In the genomic region with DNA sequence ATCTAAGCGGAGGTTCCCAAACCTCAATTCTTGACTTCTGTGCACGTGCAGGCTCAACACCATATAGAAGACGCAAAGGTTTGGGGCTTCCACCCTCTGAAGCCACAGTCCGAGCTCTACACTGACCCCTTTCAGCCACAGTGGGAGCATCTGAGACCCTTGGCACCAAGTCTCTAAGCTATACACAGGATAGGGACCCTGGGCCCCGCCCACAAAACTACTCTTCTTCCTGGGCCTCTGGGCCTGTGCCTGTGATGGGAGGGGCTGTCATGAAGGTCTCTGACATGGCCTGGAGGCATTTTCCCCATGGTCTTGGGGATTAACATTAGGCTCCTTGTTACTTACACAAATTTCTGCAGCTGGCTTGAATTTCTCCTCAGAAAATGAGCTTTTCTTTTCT, we compare ENCODE assay signal across 20 cellular contexts.
DNase-seq lines count a peak whose midpoint lies in the region; ATAC-seq and TF ChIP-seq lines count a peak whose summit lies in the region.
"Had no signal": no experiment of that assay in that cellular context is flagged by ENCODE, and none has a peak within 500 bp of the region (broad histone marks: within the 10 kb centered on the region; RNA-seq: fewer than 3 reads in every experiment).

No MANE protein-coding gene starts in this region.

- no peak overlapping the region for H3K23ac ChIP-seq in mesendoderm (ENCODE audit: low read length)

- no peak overlapping the region for H4K5ac ChIP-seq in mesendoderm (ENCODE audit: low read length)

- no peak overlapping the region for H3K27ac Mint-ChIP-seq in endodermal cell
- H3K27ac Mint-ChIP-seq: CD4-positive, alpha-beta T cell had no signal

- intact Hi-C loops in Right ventricle myocardium inferior (cut with DNase I) (no loop called here), left ventricle myocardium superior (cut with micrococcal nuclease) (no loop called here), upper lobe of right lung (cut with DNase I) (no loop called here), lower lobe of right lung (cut with DNase I) (no loop called here)

- H3K4ac ChIP-seq in mesendoderm (ENCODE audit: low read depth, low read length): no peak overlapping the region

- H3K9me3 Mint-ChIP-seq in endodermal cell: no peaks in the 10 kb centered on the region

- WGBS in endodermal cell (ENCODE audit: insufficient coverage in 1 of 2, insufficient read length in 1 of 2), 2 experiments: 89 to 95% methylated on average over 3 to 5 of the region's 5 CpGs
- no CpG with 5 or more reads among the region's 5 CpGs for WGBS in mesendoderm (ENCODE audit: extremely low coverage, insufficient coverage, low lambda C conversion rate)

- H3K4me1 Mint-ChIP-seq in endodermal cell: no peaks in the 10 kb centered on the region

- H3K4me3 Mint-ChIP-seq in endodermal cell: no peak overlapping the region
- H3K4me3 Mint-ChIP-seq: CD4-positive, alpha-beta T cell had no signal

- no peak overlapping the region for H2BK5ac ChIP-seq in mesendoderm (ENCODE audit: low read length)

- H3K27ac ChIP-seq in endodermal cell (ENCODE audit: low read depth, low read length) (no peak overlapping the region), mesendoderm (ENCODE audit: low read depth, low read length) (no peak overlapping the region), upper lobe of right lung (no peak overlapping the region), lower lobe of right lung (no peak overlapping the region)
- H3K27ac ChIP-seq: 22Rv1, A549, C4-2B had no signal

- H2BK15ac ChIP-seq in mesendoderm (replicated peaks; ENCODE audit: low read depth): no peak overlapping the region

- H3K4me1 ChIP-seq in endodermal cell (ENCODE audit: control insufficient read depth, insufficient read depth, low read length) (no peaks in the 10 kb centered on the region), mesendoderm (ENCODE audit: control insufficient read depth, low read depth, low read length) (no peaks in the 10 kb centered on the region), upper lobe of right lung (no peaks in the 10 kb centered on the region), lower lobe of right lung (no peaks in the 10 kb centered on the region)
- H3K4me1 ChIP-seq: A549, Caco-2 had no signal

- no peak overlapping the region for H3K56ac ChIP-seq in mesendoderm (ENCODE audit: low read length)

- no peaks in the 10 kb centered on the region for H3K36me3 Mint-ChIP-seq in endodermal cell (ENCODE audit: low read depth)

- H4K8ac ChIP-seq in mesendoderm (ENCODE audit: low read depth, low read length): no peak overlapping the region

- DNase-seq in Right ventricle myocardium inferior (ENCODE audit: missing footprints) (peak; percentile 47), left ventricle myocardium superior (no peak), endodermal cell (peak; percentile 64), mesendoderm (peak; percentile 20), upper lobe of right lung (no peak), cerebellum (ENCODE audit: low spot score) (no peak), NCI-H524 (lab: John Stamatoyannopoulos, UW) (no peak), lower lobe of right lung (no peak)
- DNase-seq: AML-193; Caco-2; CD4-positive, alpha-beta T cell; DMS153; DMS79; GF-D8; GOT3; H7 had no signal

- H3K9me3 ChIP-seq in endodermal cell (ENCODE audit: control insufficient read depth, low read length) (peaks cover 2% of the 10 kb centered on the region), upper lobe of right lung (no peaks in the 10 kb centered on the region), lower lobe of right lung (no peaks in the 10 kb centered on the region)
- H3K9me3 ChIP-seq: A549, Caco-2 had no signal

- H3K79me2 ChIP-seq in mesendoderm (ENCODE audit: control insufficient read depth, insufficient read depth, low read length): no peaks in the 10 kb centered on the region

- H3K27me3 Mint-ChIP-seq in endodermal cell (ENCODE audit: insufficient read depth): peaks cover 52% of the 10 kb centered on the region
- H3K27me3 Mint-ChIP-seq: CD4-positive, alpha-beta T cell had no signal

- H3K4me3 ChIP-seq in endodermal cell (ENCODE audit: low read length): no peak overlapping the region
- H3K4me3 ChIP-seq in mesendoderm (ENCODE audit: low read length): no peak overlapping the region
- H3K4me3 ChIP-seq in upper lobe of right lung: no peak overlapping the region
- no peak overlapping the region for H3K4me3 ChIP-seq in lower lobe of right lung
- H3K4me3 ChIP-seq: A549 had no signal

- H3K4me2 ChIP-seq in mesendoderm (ENCODE audit: low read length): no peak overlapping the region
- H3K4me2 ChIP-seq: A549 had no signal

- H2AK5ac ChIP-seq in mesendoderm (ENCODE audit: low read length): no peak overlapping the region

- no peak overlapping the region for H2BK120ac ChIP-seq in mesendoderm (ENCODE audit: low read depth, low read length)

- no peak for TF ChIP-seq CTCF in endodermal cell (conservative IDR thresholded peaks at IDR 0.05)
- TF ChIP-seq CTCF in upper lobe of right lung (IDR thresholded peaks at IDR 0.05): no peak
- no peak for TF ChIP-seq CTCF in lower lobe of right lung (IDR thresholded peaks at IDR 0.05)

- H3K27me3 ChIP-seq in endodermal cell (ENCODE audit: control insufficient read depth, insufficient read depth, low read length, poor library complexity, severe bottlenecking) (no peaks in the 10 kb centered on the region), mesendoderm (ENCODE audit: insufficient read depth, low read length, poor library complexity) (no peaks in the 10 kb centered on the region), upper lobe of right lung (no peaks in the 10 kb centered on the region), lower lobe of right lung (ENCODE audit: low read depth) (no peaks in the 10 kb centered on the region)

- no peak for ATAC-seq in Right ventricle myocardium inferior
- ATAC-seq in left ventricle myocardium superior: no peak
- peak; percentile 14 for ATAC-seq in upper lobe of right lung
- ATAC-seq in lower lobe of right lung: no peak
- ATAC-seq: A549, HepG2 had no signal

- no peaks in the 10 kb centered on the region for H3K79me1 ChIP-seq in mesendoderm (ENCODE audit: low read length)

- H3K36me3 ChIP-seq in endodermal cell (ENCODE audit: control insufficient read depth, insufficient read depth, low read length): no peaks in the 10 kb centered on the region
- no peaks in the 10 kb centered on the region for H3K36me3 ChIP-seq in mesendoderm (ENCODE audit: control insufficient read depth, insufficient read depth, low read length)
- no peaks in the 10 kb centered on the region for H3K36me3 ChIP-seq in upper lobe of right lung
- no peaks in the 10 kb centered on the region for H3K36me3 ChIP-seq in lower lobe of right lung

- no peak overlapping the region for H3K18ac ChIP-seq in mesendoderm (ENCODE audit: low read length)

- H3K9ac ChIP-seq in endodermal cell (ENCODE audit: extremely low read depth, low read length, poor library complexity, severe bottlenecking): no peak overlapping the region
- H3K9ac ChIP-seq in mesendoderm (ENCODE audit: low read length): no peak overlapping the region

Comparison
In these comparisons a context has a peak if more than half of its experiments do, and no peak if none do; other contexts are left out.
1. DNase-seq: peak in Right ventricle myocardium inferior (single experiment), endodermal cell (single experiment) and mesendoderm (single experiment); none in left ventricle myocardium superior (single experiment), upper lobe of right lung (single experiment), cerebellum (single experiment), NCI-H524 (0 of 2) and lower lobe of right lung (single experiment).